8 cellular contexts compared by ENCODE assay signal in the genomic region with DNA sequence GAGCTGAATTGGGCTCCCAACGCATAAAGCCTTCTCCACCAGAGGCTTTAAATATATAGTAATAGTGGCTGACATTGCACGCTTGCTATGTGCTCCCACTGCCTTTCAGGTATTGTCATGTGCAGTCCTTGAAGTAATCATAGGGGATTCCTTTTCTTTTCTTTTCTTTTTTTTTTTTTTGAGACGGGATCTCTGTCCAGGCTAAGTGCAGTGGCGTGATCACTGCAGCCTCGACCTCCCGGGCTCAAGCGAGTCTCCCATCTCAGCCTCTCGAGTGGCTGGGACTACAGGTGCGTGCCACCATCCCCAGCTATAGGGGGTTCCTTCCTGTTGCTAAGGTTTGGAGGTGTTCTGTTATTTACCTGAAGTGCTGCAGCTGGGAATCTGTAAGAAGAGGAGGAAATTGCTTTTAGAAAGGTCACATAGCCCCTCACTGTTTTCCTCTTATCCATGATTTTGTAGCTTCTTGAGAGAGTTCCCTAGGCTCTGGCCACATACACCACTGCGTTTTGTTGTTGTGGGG. TPM values are rescaled to one million over a fixed set of nuclear protein-coding genes. Genes with fewer than 3 reads are reported as not detected.
DNase-seq lines count a peak whose midpoint lies in the region; ATAC-seq and TF ChIP-seq lines count a peak whose summit lies in the region.

No MANE protein-coding gene starts in this region.

- H3K27ac ChIP-seq in right lobe of liver (peak overlapping the region; percentile 71 to 85 (median 71)), thyroid gland (peak overlapping the region; percentile 82 to 95 (median 92))

- in situ Hi-C loops in astrocyte of the cerebellum (cut with HindIII; ENCODE audit: low sequenced_read_pairs) = no loop called here

- intact Hi-C loops in activated CD4-positive, alpha-beta T cell treated with anti-CD3 and anti-CD28 coated beads, Interleukin-2, amount 10 ng/mL, durations not matched to agents 24 days and 14 days (cut with micrococcal nuclease) = loop anchor here (2.0 to 5.0 kb wide), 2 partner anchors 34 to 167 kb away; partner anchors contain the start of genes AARSD1 and PSME3
- intact Hi-C loops in right lobe of liver (cut with DNase I) (loop anchor here in 1 of 2 donors (10.0 kb wide), 1 partner anchor 126 kb away; the partner anchor contains the start of gene BRCA1), thyroid gland (cut with DNase I) (no loop called here)

- no peaks in the 10 kb centered on the region for H3K9me3 Mint-ChIP-seq in activated CD4-positive, alpha-beta T cell treated with anti-CD3 and anti-CD28 coated beads, Interleukin-2, amount 10 ng/mL, durations not matched to agents 24 days and 14 days

- TF ChIP-seq CTCF in astrocyte of the cerebellum (IDR thresholded peaks at IDR 0.05; ENCODE audit: low read depth, low read length, missing control alignments) (no peak), right lobe of liver (IDR thresholded peaks at IDR 0.05) (no peak), thyroid gland (IDR thresholded peaks at IDR 0.05) (no peak)

- no peak for ATAC-seq in right lobe of liver

- peaks cover 61% of the 10 kb centered on the region for H3K36me3 Mint-ChIP-seq in activated CD4-positive, alpha-beta T cell treated with anti-CD3 and anti-CD28 coated beads, Interleukin-2, amount 10 ng/mL, durations not matched to agents 24 days and 14 days (ENCODE audit: low read depth)

- no peaks in the 10 kb centered on the region for H3K27me3 Mint-ChIP-seq in activated CD4-positive, alpha-beta T cell treated with anti-CD3 and anti-CD28 coated beads, Interleukin-2, amount 10 ng/mL, durations not matched to agents 24 days and 14 days

- peak overlapping the region; percentile 79 for H3K4me3 ChIP-seq in astrocyte of the cerebellum (ENCODE audit: low read depth, low read length)
- H3K4me3 ChIP-seq in right lobe of liver = peak overlapping the region; percentile 75 to 87 (median 79)
- peak overlapping the region; percentile 63 to 80 (median 69) for H3K4me3 ChIP-seq in thyroid gland (replicated peaks in 1 of 3)

- peak overlapping the region; percentile 99 for H3K4me3 Mint-ChIP-seq in activated CD4-positive, alpha-beta T cell treated with anti-CD3 and anti-CD28 coated beads, Interleukin-2, amount 10 ng/mL, durations not matched to agents 24 days and 14 days

- H3K36me3 ChIP-seq in right lobe of liver (peaks cover 0 to 38% (median 11%) of the 10 kb centered on the region in 4 donors), thyroid gland (peaks cover 36 to 39% of the 10 kb centered on the region in 2 donors)

- H3K9me3 ChIP-seq in right lobe of liver (no peaks in the 10 kb centered on the region), thyroid gland (no peaks in the 10 kb centered on the region)

- WGBS in right lobe of liver (ENCODE audit: insufficient coverage, low coverage, low lambda C conversion rate, missing lambda C conversion rate) = 5% methylated on average over 9 of the region's 10 CpGs
- 13 to 14% methylated on average over 10 of the region's 10 CpGs for WGBS in thyroid gland, 2 donors

- peak overlapping the region; percentile 99 for H3K27ac Mint-ChIP-seq in activated CD4-positive, alpha-beta T cell treated with anti-CD3 and anti-CD28 coated beads, Interleukin-2, amount 10 ng/mL, durations not matched to agents 24 days and 14 days

- H3K4me1 Mint-ChIP-seq in activated CD4-positive, alpha-beta T cell treated with anti-CD3 and anti-CD28 coated beads, Interleukin-2, amount 10 ng/mL, durations not matched to agents 24 days and 14 days = peaks cover 22% of the 10 kb centered on the region

- peaks cover 0 to 18% (median 9%) of the 10 kb centered on the region in 4 donors for H3K4me1 ChIP-seq in right lobe of liver
- H3K4me1 ChIP-seq in thyroid gland = peaks cover 11 to 21% of the 10 kb centered on the region in 2 donors

- H3K27me3 ChIP-seq in right lobe of liver = no peaks in the 10 kb centered on the region
- H3K27me3 ChIP-seq in thyroid gland = no peaks in the 10 kb centered on the region

- TF ChIP-seq POLR2A in right lobe of liver (IDR thresholded peaks at IDR 0.05) (no peak), thyroid gland (IDR thresholded peaks at IDR 0.05) (no peak)

- DNase-seq in activated CD4-positive, alpha-beta T cell treated with anti-CD3 and anti-CD28 coated beads, Interleukin-2, amount 10 ng/mL, durations not matched to agents 24 days and 14 days = no peak
- no peak for DNase-seq in activated CD4-positive, alpha-beta T cell treated with anti-CD3 and anti-CD28 coated beads for 48 hours
- DNase-seq in astrocyte of the cerebellum (ENCODE audit: low read depth) = no peak
- peak in 1 of 3 donors; percentile 28 for DNase-seq in right lobe of liver
- no peak for DNase-seq in thyroid gland
- DNase-seq in SKM-1 treated with dmso at 0.1 percent for 144 hours (lab: John Stamatoyannopoulos, UW; ENCODE audit: unreplicated experiment) = no peak
- DNase-seq in NCI-H1105 treated with DMSO at 0.1 percent for 48 hours (lab: John Stamatoyannopoulos, UW) = no peak
- DNase-seq in NCI-H187 (lab: John Stamatoyannopoulos, UW) = no peak

RNA-seq across cellular contexts. Expression of gene RPL27, which starts 0.8 kb away (rescaled TPM):
- 1,178 and 1,206 TPM in 2 replicates for total RNA-seq in activated CD4-positive, alpha-beta T cell treated with anti-CD3 and anti-CD28 coated beads, Interleukin-2, amount 10 ng/mL, durations not matched to agents 24 days and 14 days
- total RNA-seq in right lobe of liver (100 to 1,000 TPM; 229 to 528 (median 316) TPM), thyroid gland (1,000 to 10,000 TPM in 2 of 4 donors, 100 to 1,000 TPM in 2; 425 to 1,406 (median 814) TPM)

RNA-seq across cellular contexts. Expression of gene IFI35, which starts 7.5 kb away (rescaled TPM):
- 51.9 and 55.2 TPM in 2 replicates for total RNA-seq in activated CD4-positive, alpha-beta T cell treated with anti-CD3 and anti-CD28 coated beads, Interleukin-2, amount 10 ng/mL, durations not matched to agents 24 days and 14 days
- total RNA-seq in right lobe of liver = 10 to 100 TPM; 14.1 to 23.3 (median 18.1) TPM
- 10 to 100 TPM; 23.9 to 43.9 (median 35.8) TPM for total RNA-seq in thyroid gland

RNA-seq across cellular contexts. Expression of gene RUNDC1, which starts 18.7 kb away (rescaled TPM):
- 20.2 and 20.5 TPM in 2 replicates for total RNA-seq in activated CD4-positive, alpha-beta T cell treated with anti-CD3 and anti-CD28 coated beads, Interleukin-2, amount 10 ng/mL, durations not matched to agents 24 days and 14 days
- total RNA-seq in right lobe of liver (1 to 10 TPM; 3.6 to 5.1 (median 4.6) TPM), thyroid gland (10 to 100 TPM; 25.8 to 31.9 (median 28.4) TPM)

RNA-seq across cellular contexts. Expression of gene PTGES3L, which starts 19.2 kb away (rescaled TPM):
- 0.66 and 1.4 TPM in 2 replicates for total RNA-seq in activated CD4-positive, alpha-beta T cell treated with anti-CD3 and anti-CD28 coated beads, Interleukin-2, amount 10 ng/mL, durations not matched to agents 24 days and 14 days
- total RNA-seq in right lobe of liver (not detected), thyroid gland (under 1 TPM in 3 of 4 donors, not detected in 1; 0.11 to 0.75 (median 0.54) TPM)

RNA-seq across cellular contexts. Expression of gene VAT1, which starts 23.1 kb away (rescaled TPM):
- total RNA-seq in activated CD4-positive, alpha-beta T cell treated with anti-CD3 and anti-CD28 coated beads, Interleukin-2, amount 10 ng/mL, durations not matched to agents 24 days and 14 days = 17.9 and 18.8 TPM in 2 replicates
- total RNA-seq in right lobe of liver = 10 to 100 TPM; 38.2 to 51.6 (median 43.3) TPM
- 100 to 1,000 TPM; 118 to 153 (median 131) TPM for total RNA-seq in thyroid gland
